14 cellular contexts compared by ENCODE assay signal in the genomic region with DNA sequence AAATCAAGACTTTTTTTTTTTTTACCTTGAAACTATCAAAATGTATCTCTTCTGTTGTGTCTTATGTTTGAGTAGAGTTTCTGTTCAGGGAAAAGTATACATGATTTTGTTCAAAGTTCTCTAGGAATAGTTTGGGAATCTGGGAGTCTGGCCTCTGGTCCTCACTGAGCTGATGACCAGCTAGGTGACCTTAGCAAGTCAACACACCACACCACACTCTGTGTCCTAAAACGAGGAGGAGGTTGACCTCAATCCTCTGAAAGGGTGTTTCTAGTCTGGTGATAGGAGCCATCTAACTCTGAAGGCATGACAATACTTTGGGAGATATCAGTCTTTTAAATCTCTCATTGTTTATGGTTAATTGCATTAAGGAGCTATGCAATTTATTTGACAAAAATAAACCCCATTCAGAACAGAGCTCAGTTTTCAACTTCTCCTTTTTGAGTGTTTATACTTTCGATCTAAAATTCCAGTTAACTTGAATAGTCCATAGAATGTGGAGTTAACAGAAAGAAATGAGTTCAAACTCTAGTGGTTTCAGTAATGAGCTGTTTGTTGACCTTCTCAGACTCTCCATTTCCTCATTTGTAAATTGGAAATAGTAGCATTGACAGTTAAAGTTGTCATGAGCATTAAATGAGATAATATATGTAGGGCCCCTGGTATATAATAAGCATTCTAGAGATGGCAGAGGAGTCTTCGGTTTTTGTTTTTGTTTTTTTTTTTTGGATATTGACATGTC.
A peak's percentile ranks its signal among the peaks of the same experiment; 100 is the strongest.
DNase-seq lines count a peak whose midpoint lies in the region; ATAC-seq and TF ChIP-seq lines count a peak whose summit lies in the region.
"Had no signal": no experiment of that assay in that cellular context is flagged by ENCODE, and none has a peak within 500 bp of the region (broad histone marks: within the 10 kb centered on the region; RNA-seq: fewer than 3 reads in every experiment).

No MANE protein-coding gene starts in this region.

- H3K27ac Mint-ChIP-seq in activated naive CD8-positive, alpha-beta T cell treated with anti-CD3 and anti-CD28 coated beads, Interleukin-2, amount 50 U/mL, for 24 hours, result peak overlapping the region; percentile 28
- H3K27ac Mint-ChIP-seq in activated naive CD8-positive, alpha-beta T cell treated with anti-CD3 and anti-CD28 coated beads for 36 hours, result no peak overlapping the region
- no peak overlapping the region for H3K27ac Mint-ChIP-seq in natural killer cell
- H3K27ac Mint-ChIP-seq: CD4-positive, alpha-beta T cell; GM23338; IgD-negative memory B cell had no signal

- ATAC-seq in activated naive CD8-positive, alpha-beta T cell treated with anti-CD3 and anti-CD28 coated beads, Interleukin-2, amount 50 U/mL, for 24 hours, result no peak
- ATAC-seq in left lobe of liver (peak; percentile 49), HG03159 (IDR thresholded peaks at IDR 0.05; ENCODE audit: unreplicated experiment) (no peak), natural killer cell (no peak), GM19023 (IDR thresholded peaks at IDR 0.05; ENCODE audit: unreplicated experiment) (no peak)
- ATAC-seq: GM23338 had no signal

- H3K4me3 Mint-ChIP-seq in activated naive CD8-positive, alpha-beta T cell treated with anti-CD3 and anti-CD28 coated beads, Interleukin-2, amount 50 U/mL, for 24 hours, result no peak overlapping the region
- no peak overlapping the region for H3K4me3 Mint-ChIP-seq in activated naive CD8-positive, alpha-beta T cell treated with anti-CD3 and anti-CD28 coated beads for 36 hours
- H3K4me3 Mint-ChIP-seq in natural killer cell, result no peak overlapping the region
- H3K4me3 Mint-ChIP-seq: CD4-positive, alpha-beta T cell; GM23338; IgD-negative memory B cell had no signal

- no peak for DNase-seq in activated naive CD8-positive, alpha-beta T cell treated with anti-CD3 and anti-CD28 coated beads, Interleukin-2, amount 50 U/mL, for 24 hours
- DNase-seq in activated naive CD8-positive, alpha-beta T cell treated with anti-CD3 and anti-CD28 coated beads for 36 hours, result no peak
- DNase-seq in NOMO-1 treated with DMSO at 0.1 percent for 48 hours (lab: John Stamatoyannopoulos, UW; ENCODE audit: unreplicated experiment), result peak; percentile 59
- no peak for DNase-seq in left lobe of liver (ENCODE audit: low spot score)
- DNase-seq in natural killer cell, result no peak
- DNase-seq: ACHN; Calu3; CD4-positive, alpha-beta T cell; DMS 273 treated with DMSO at 0.1 percent for 48 hours; H7 had no signal

- no peaks in the 10 kb centered on the region for H3K4me1 Mint-ChIP-seq in activated naive CD8-positive, alpha-beta T cell treated with anti-CD3 and anti-CD28 coated beads, Interleukin-2, amount 50 U/mL, for 24 hours
- H3K4me1 Mint-ChIP-seq in activated naive CD8-positive, alpha-beta T cell treated with anti-CD3 and anti-CD28 coated beads for 36 hours, result no peaks in the 10 kb centered on the region
- no peaks in the 10 kb centered on the region for H3K4me1 Mint-ChIP-seq in natural killer cell
- H3K4me1 Mint-ChIP-seq: GM23338, IgD-negative memory B cell had no signal

- H3K36me3 Mint-ChIP-seq in activated naive CD8-positive, alpha-beta T cell treated with anti-CD3 and anti-CD28 coated beads, Interleukin-2, amount 50 U/mL, for 24 hours (ENCODE audit: low read depth), result no peaks in the 10 kb centered on the region
- no peaks in the 10 kb centered on the region for H3K36me3 Mint-ChIP-seq in activated naive CD8-positive, alpha-beta T cell treated with anti-CD3 and anti-CD28 coated beads for 36 hours
- H3K36me3 Mint-ChIP-seq in natural killer cell, result no peaks in the 10 kb centered on the region
- H3K36me3 Mint-ChIP-seq: IgD-negative memory B cell had no signal

- peaks cover 4% of the 10 kb centered on the region for H3K9me3 Mint-ChIP-seq in activated naive CD8-positive, alpha-beta T cell treated with anti-CD3 and anti-CD28 coated beads, Interleukin-2, amount 50 U/mL, for 24 hours
- H3K9me3 Mint-ChIP-seq in activated naive CD8-positive, alpha-beta T cell treated with anti-CD3 and anti-CD28 coated beads for 36 hours, result peaks cover 2% of the 10 kb centered on the region
- H3K9me3 Mint-ChIP-seq in natural killer cell, result peaks cover 0 to 2% of the 10 kb centered on the region in 2 donors
- H3K9me3 Mint-ChIP-seq: CD4-positive, alpha-beta T cell had no signal

- H3K27me3 Mint-ChIP-seq in activated naive CD8-positive, alpha-beta T cell treated with anti-CD3 and anti-CD28 coated beads, Interleukin-2, amount 50 U/mL, for 24 hours, result no peaks in the 10 kb centered on the region
- no peaks in the 10 kb centered on the region for H3K27me3 Mint-ChIP-seq in activated naive CD8-positive, alpha-beta T cell treated with anti-CD3 and anti-CD28 coated beads for 36 hours
- H3K27me3 Mint-ChIP-seq in natural killer cell (ENCODE audit: low read depth in 2 of 2), result peaks cover 0 to 2% of the 10 kb centered on the region in 2 donors
- H3K27me3 Mint-ChIP-seq: CD4-positive, alpha-beta T cell; IgD-negative memory B cell had no signal

- TF ChIP-seq CTCF in natural killer cell (IDR thresholded peaks at IDR 0.05), result no peak

- intact Hi-C loops in natural killer cell (cut with micrococcal nuclease), result no loop called here
